In the genomic region with DNA sequence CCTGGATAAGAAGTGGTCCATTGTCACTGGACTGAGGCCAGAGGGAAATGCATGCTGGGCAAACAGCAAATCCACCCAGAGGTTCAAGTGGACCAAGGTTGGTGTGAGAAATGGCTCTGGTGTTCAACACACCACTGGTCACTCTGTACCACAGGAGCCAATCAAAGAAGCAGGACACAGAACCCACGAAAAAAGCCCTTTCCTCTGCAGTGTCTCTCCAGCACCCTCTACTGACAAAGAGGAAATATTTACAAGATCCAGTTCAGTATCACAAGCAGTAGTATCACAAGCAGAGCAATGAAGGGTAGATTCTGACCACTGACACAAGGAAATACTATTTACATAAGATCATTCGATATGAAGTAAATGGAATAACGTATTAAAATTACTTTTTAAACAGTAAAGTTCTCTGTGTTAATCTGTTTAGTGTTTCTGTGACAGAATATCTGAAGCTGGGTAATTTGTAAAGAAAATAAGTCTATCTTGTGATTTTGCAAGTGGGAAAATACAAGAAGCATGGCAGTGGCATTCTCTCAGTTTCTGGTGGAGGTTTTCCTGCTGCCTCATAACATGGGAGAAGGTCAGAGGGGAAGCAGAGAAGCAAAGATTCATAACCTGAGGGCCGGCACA, we compare ENCODE assay signal across 1 cellular context.
TF ChIP-seq lines count a peak whose summit lies in the region.

No MANE protein-coding gene starts in this region.

TF ChIP-seq in GM12878, 131 proteins besides CTCF, POLR2A, EP300 and RAD21 (continued from another document):
- no peak for TF ChIP-seq HCFC1 (IDR thresholded peaks at IDR 0.05; ENCODE audit: low read length)
- no peak for TF ChIP-seq BHLHE40 (IDR thresholded peaks at IDR 0.05; ENCODE audit: borderline replicate concordance in 1 of 2, low read depth in 2 of 2, low read length in 1 of 2)
- TF ChIP-seq, protein P1, sequence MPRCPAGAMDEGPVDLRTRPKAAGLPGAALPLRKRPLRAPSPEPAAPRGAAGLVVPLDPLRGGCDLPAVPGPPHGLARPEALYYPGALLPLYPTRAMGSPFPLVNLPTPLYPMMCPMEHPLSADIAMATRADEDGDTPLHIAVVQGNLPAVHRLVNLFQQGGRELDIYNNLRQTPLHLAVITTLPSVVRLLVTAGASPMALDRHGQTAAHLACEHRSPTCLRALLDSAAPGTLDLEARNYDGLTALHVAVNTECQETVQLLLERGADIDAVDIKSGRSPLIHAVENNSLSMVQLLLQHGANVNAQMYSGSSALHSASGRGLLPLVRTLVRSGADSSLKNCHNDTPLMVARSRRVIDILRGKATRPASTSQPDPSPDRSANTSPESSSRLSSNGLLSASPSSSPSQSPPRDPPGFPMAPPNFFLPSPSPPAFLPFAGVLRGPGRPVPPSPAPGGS (IDR thresholded peaks at IDR 0.05; ENCODE audit: borderline replicate concordance, insufficient read depth, low read depth, low read length, poor library complexity, severe bottlenecking) = no peak
- TF ChIP-seq NBN (IDR thresholded peaks at IDR 0.05) = no peak
- TF ChIP-seq CBX5 (IDR thresholded peaks at IDR 0.05; ENCODE audit: low read depth) = 0 out of 2 replicates have a peak, but pooled peaks have one; percentile 18
- peak; percentile 20; the same call in 1 of the 2 replicates for TF ChIP-seq EED (IDR thresholded peaks at IDR 0.05; ENCODE audit: low read depth)
- TF ChIP-seq, protein P2, sequence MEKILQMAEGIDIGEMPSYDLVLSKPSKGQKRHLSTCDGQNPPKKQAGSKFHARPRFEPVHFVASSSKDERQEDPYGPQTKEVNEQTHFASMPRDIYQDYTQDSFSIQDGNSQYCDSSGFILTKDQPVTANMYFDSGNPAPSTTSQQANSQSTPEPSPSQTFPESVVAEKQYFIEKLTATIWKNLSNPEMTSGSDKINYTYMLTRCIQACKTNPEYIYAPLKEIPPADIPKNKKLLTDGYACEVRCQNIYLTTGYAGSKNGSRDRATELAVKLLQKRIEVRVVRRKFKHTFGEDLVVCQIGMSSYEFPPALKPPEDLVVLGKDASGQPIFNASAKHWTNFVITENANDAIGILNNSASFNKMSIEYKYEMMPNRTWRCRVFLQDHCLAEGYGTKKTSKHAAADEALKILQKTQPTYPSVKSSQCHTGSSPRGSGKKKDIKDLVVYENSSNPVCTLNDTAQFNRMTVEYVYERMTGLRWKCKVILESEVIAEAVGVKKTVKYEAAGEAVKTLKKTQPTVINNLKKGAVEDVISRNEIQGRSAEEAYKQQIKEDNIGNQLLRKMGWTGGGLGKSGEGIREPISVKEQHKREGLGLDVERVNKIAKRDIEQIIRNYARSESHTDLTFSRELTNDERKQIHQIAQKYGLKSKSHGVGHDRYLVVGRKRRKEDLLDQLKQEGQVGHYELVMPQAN (conservative IDR thresholded peaks at IDR 0.05) = no peak
- TF ChIP-seq FOXK2 (IDR thresholded peaks at IDR 0.05) = no peak
- no peak for TF ChIP-seq HDAC6 (IDR thresholded peaks at IDR 0.05; ENCODE audit: unreplicated experiment)
- no peak for TF ChIP-seq CHD1 (IDR thresholded peaks at IDR 0.05; ENCODE audit: low read depth, low read length)
- TF ChIP-seq IKZF2 (IDR thresholded peaks at IDR 0.05) = no peak
- no peak for TF ChIP-seq ZNF207 (IDR thresholded peaks at IDR 0.05; ENCODE audit: borderline replicate concordance)
- TF ChIP-seq NFXL1 (IDR thresholded peaks at IDR 0.05; ENCODE audit: borderline replicate concordance) = no peak
- TF ChIP-seq BCL11A (IDR thresholded peaks at IDR 0.05; ENCODE audit: low read depth, low read length) = no peak
- no peak for TF ChIP-seq SIX5 (IDR thresholded peaks at IDR 0.05; ENCODE audit: low read depth, low read length, severe bottlenecking)
- no peak for TF ChIP-seq CEBPB (IDR thresholded peaks at IDR 0.05; ENCODE audit: borderline replicate concordance in 1 of 2, low read depth in 2 of 2, low read length in 2 of 2)
- no peak for TF ChIP-seq KAT2A (conservative IDR thresholded peaks at IDR 0.05; ENCODE audit: control insufficient read depth, low read depth, low read length)
- TF ChIP-seq IRF4 (IDR thresholded peaks at IDR 0.05; ENCODE audit: low read depth, low read length) = no peak
- TF ChIP-seq SMC3 (IDR thresholded peaks at IDR 0.05; ENCODE audit: borderline replicate concordance, low read length) = peak; percentile 66
- TF ChIP-seq RUNX3 (IDR thresholded peaks at IDR 0.05; ENCODE audit: low read length) = peak; percentile 4
- no peak for TF ChIP-seq STAT3 (IDR thresholded peaks at IDR 0.05; ENCODE audit: low read depth, low read length)
- no peak for TF ChIP-seq TCF7 (IDR thresholded peaks at IDR 0.05; ENCODE audit: borderline replicate concordance)
TF ChIP-seq in GM12878: peak in this region for 5.
